Comparison of ENCODE assay signal across 25 cellular contexts in genomic region chr5:1185038-1185651, GRCh38. TPM values are rescaled to one million over a fixed set of nuclear protein-coding genes. Genes with fewer than 3 reads are reported as not detected.
"Had no signal": no experiment of that assay in that cellular context is flagged by ENCODE, and none has a peak within 500 bp of the region (broad histone marks: within the 10 kb centered on the region; RNA-seq: fewer than 3 reads in every experiment).

No MANE protein-coding gene starts in this region.

- H3K9me3 Mint-ChIP-seq: activated B cell treated with CpG ODN at 0.5 μM for 24 hours; activated naive CD4-positive, alpha-beta T cell treated with anti-CD3 and anti-CD28 coated beads, Interleukin-2, amount 10 ng/mL, durations not matched to agents 7 days and 5 days; activated T-cell treated with anti-CD3 and anti-CD28 coated beads, Interleukin-2, amount 50 U/mL, for 72 hours; neural crest cell; T-helper 1 cell treated with Interleukin-12 subunit alpha and Interleukin-12 subunit beta and Interleukin-4 antibody, amounts not matched to agents 30 μg/mL and 1 μg/mL, for 36 hours had no signal

- H3K4me3 Mint-ChIP-seq: activated B cell treated with CpG ODN at 0.5 μM for 24 hours; activated CD4-positive, alpha-beta T cell treated with anti-CD3 and anti-CD28 coated beads for 36 hours; activated naive CD4-positive, alpha-beta T cell treated with anti-CD3 and anti-CD28 coated beads, Interleukin-2, amount 10 ng/mL, durations not matched to agents 7 days and 5 days; activated T-cell treated with anti-CD3 and anti-CD28 coated beads, Interleukin-2, amount 50 U/mL, for 72 hours; brain; neural crest cell; T-helper 1 cell treated with Interleukin-12 subunit alpha and Interleukin-12 subunit beta and Interleukin-4 antibody, amounts not matched to agents 30 μg/mL and 1 μg/mL, for 36 hours had no signal

- H3K9me3 ChIP-seq: esophagus muscularis mucosa, prostate gland, tibial artery, uterus had no signal

- FAIRE-seq: frontal cortex had no signal

- H3K4me1 ChIP-seq: prostate gland, tibial artery, uterus had no signal

- H3K36me3 Mint-ChIP-seq: activated naive CD4-positive, alpha-beta T cell treated with anti-CD3 and anti-CD28 coated beads, Interleukin-2, amount 10 ng/mL, durations not matched to agents 7 days and 5 days; brain had no signal

- ATAC-seq: activated CD4-positive, alpha-beta T cell treated with anti-CD3 and anti-CD28 coated beads for 36 hours; activated T-cell treated with anti-CD3 and anti-CD28 coated beads, Interleukin-2, amount 50 U/mL, for 72 hours; stimulated activated naive CD8-positive, alpha-beta T cell treated with anti-CD3 and anti-CD28 coated beads, Interleukin-15, Interleukin-2, amounts not matched to agents 100 U/mL and 50 U/mL, for 24 hours had no signal

- H3K36me3 ChIP-seq: esophagus muscularis mucosa, prostate gland, tibial artery, uterus had no signal

- H3K27ac Mint-ChIP-seq: activated B cell treated with CpG ODN at 0.5 μM for 24 hours; activated CD4-positive, alpha-beta T cell treated with anti-CD3 and anti-CD28 coated beads for 36 hours; activated naive CD4-positive, alpha-beta T cell treated with anti-CD3 and anti-CD28 coated beads, Interleukin-2, amount 10 ng/mL, durations not matched to agents 7 days and 5 days; activated T-cell treated with anti-CD3 and anti-CD28 coated beads, Interleukin-2, amount 50 U/mL, for 72 hours; T-helper 1 cell treated with Interleukin-12 subunit alpha and Interleukin-12 subunit beta and Interleukin-4 antibody, amounts not matched to agents 30 μg/mL and 1 μg/mL, for 36 hours had no signal

- H3K4me3 ChIP-seq: esophagus muscularis mucosa, prostate gland, tibial artery, uterus had no signal

- DNase-seq: activated B cell treated with CpG ODN at 0.5 μM for 24 hours; activated CD4-positive, alpha-beta T cell treated with anti-CD3 and anti-CD28 coated beads for 36 hours; activated CD4-positive, alpha-beta T cell treated with anti-CD3 and anti-CD28 coated beads, Interleukin-2, amount 50 U/mL, for 48 hours; activated effector memory CD4-positive, alpha-beta T cell treated with Interleukin-2 at 50 U/mL for 16 hours; activated naive CD4-positive, alpha-beta T cell treated with anti-CD3 and anti-CD28 coated beads, Interleukin-2, amount 10 ng/mL, durations not matched to agents 7 days and 5 days; activated T-cell treated with anti-CD3 and anti-CD28 coated beads, Interleukin-2, amount 50 U/mL, for 72 hours; central memory CD4-positive, alpha-beta T cell; hypothalamus; stimulated activated CD4-positive, alpha-beta T cell treated with anti-CD3 and anti-CD28 coated beads, Interleukin-4, amount 100 ng/mL, for 4 hours; stimulated activated naive CD8-positive, alpha-beta T cell treated with anti-CD3 and anti-CD28 coated beads, Interleukin-15, Interleukin-2, amounts not matched to agents 100 U/mL and 50 U/mL, for 24 hours; T1000; tibial artery had no signal

- H3K27me3 ChIP-seq: uterus had no signal

- H3K4me1 Mint-ChIP-seq: activated B cell treated with CpG ODN at 0.5 μM for 24 hours; activated CD4-positive, alpha-beta T cell treated with anti-CD3 and anti-CD28 coated beads for 36 hours; activated naive CD4-positive, alpha-beta T cell treated with anti-CD3 and anti-CD28 coated beads, Interleukin-2, amount 10 ng/mL, durations not matched to agents 7 days and 5 days had no signal

- H3K27ac ChIP-seq: esophagus muscularis mucosa, prostate gland, tibial artery, uterus had no signal

RNA-seq across cellular contexts. Expression of gene SLC6A19, which starts 16.2 kb away (rescaled TPM):
- total RNA-seq: activated B cell treated with CpG ODN at 0.5 μM for 24 hours; activated CD4-positive, alpha-beta T cell treated with anti-CD3 and anti-CD28 coated beads for 36 hours; activated CD8-positive, alpha-beta memory T cell treated with anti-CD3 and anti-CD28 coated beads for 36 hours; activated T-cell treated with anti-CD3 and anti-CD28 coated beads, Interleukin-2, amount 50 U/mL, for 72 hours; dermis microvascular lymphatic vessel endothelial cell; esophagus muscularis mucosa; frontal cortex; left ventricle myocardium superior; myocyte; neural crest cell; omental fat pad; subcutaneous adipose tissue had no signal

RNA-seq across cellular contexts. Expression of gene SLC6A18, which starts 40.0 kb away (rescaled TPM):
- total RNA-seq: activated B cell treated with CpG ODN at 0.5 μM for 24 hours; activated CD4-positive, alpha-beta T cell treated with anti-CD3 and anti-CD28 coated beads for 36 hours; activated CD8-positive, alpha-beta memory T cell treated with anti-CD3 and anti-CD28 coated beads for 36 hours; activated T-cell treated with anti-CD3 and anti-CD28 coated beads, Interleukin-2, amount 50 U/mL, for 72 hours; dermis microvascular lymphatic vessel endothelial cell; esophagus muscularis mucosa; frontal cortex; left ventricle myocardium superior; myocyte; neural crest cell; omental fat pad; prostate gland; subcutaneous adipose tissue; uterus had no signal
